8 cellular contexts compared by ENCODE assay signal in the genomic region with DNA sequence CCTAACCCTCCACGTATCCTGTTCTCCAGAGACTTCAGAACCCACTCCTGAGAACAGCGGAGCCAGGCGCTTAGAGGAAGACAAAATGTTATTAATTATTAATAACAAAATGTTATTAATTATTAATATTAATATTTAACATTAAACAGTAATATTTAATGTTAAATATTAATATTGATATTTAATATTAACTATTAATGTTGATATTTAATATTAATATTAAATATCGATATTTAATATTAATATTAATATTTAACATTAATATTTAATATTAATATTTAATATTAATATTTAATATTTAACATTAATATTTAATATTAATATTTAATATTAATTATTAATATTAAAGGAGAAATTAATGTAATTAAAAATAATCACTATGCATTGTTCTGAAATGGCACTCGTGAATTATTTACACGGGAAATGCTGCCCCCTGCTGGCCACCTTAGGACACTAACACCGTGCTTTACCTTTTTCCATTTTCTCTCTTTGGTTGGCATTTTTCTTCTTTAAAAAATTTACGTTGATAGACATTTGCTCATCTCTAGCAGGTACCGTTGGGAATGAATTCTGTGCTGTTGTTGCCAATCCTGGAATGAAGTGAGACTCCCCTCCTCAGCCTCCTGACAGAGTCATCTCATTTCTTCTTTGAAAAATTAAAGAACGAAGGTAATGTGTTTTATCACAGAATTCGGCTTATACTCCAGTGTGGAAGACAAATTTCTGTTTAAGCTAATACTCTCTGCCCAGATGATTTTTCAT. TPM values are rescaled to one million over a fixed set of nuclear protein-coding genes. Genes with fewer than 3 reads are reported as not detected.
DNase-seq lines count a peak whose midpoint lies in the region; ATAC-seq and TF ChIP-seq lines count a peak whose summit lies in the region.

No MANE protein-coding gene starts in this region.

- H3K9me3 ChIP-seq in ovary (no peaks in the 10 kb centered on the region), upper lobe of right lung (no peaks in the 10 kb centered on the region)

- H3K27ac ChIP-seq in ovary (no peak overlapping the region), upper lobe of right lung (no peak overlapping the region)

- no peak for TF ChIP-seq POLR2A in ovary (IDR thresholded peaks at IDR 0.05)

- intact Hi-C loops in ovary (cut with DNase I): loop anchor here in 2 of 4 donors (5.0 to 10.0 kb wide), 2 partner anchors 551 to 554 kb away; no protein-coding TSS in a partner anchor
- intact Hi-C loops in upper lobe of right lung (cut with DNase I): no loop called here

- no peak for TF ChIP-seq EP300 in ovary (IDR thresholded peaks at IDR 0.05)

- peak; percentile 71 for ATAC-seq in upper lobe of right lung
- ATAC-seq in HG03025 (IDR thresholded peaks at IDR 0.05; ENCODE audit: low FRiP score, unreplicated experiment): no peak

- H3K27me3 ChIP-seq in ovary: no peaks in the 10 kb centered on the region
- no peaks in the 10 kb centered on the region for H3K27me3 ChIP-seq in upper lobe of right lung

- H3K4me1 ChIP-seq in ovary (ENCODE audit: insufficient read depth) (no peaks in the 10 kb centered on the region), upper lobe of right lung (no peaks in the 10 kb centered on the region)

- H3K36me3 ChIP-seq in ovary (no peaks in the 10 kb centered on the region), upper lobe of right lung (no peaks in the 10 kb centered on the region)

- H3K4me3 ChIP-seq in fibroblast of pulmonary artery (replicated peaks; ENCODE audit: low read depth, low read length): no peak overlapping the region
- no peak overlapping the region for H3K4me3 ChIP-seq in ovary
- H3K4me3 ChIP-seq in upper lobe of right lung: no peak overlapping the region

- peak; percentile 3 for DNase-seq in NOMO-1 treated with DMSO at 0.1 percent for 48 hours (lab: John Stamatoyannopoulos, UW; ENCODE audit: unreplicated experiment)
- no peak for DNase-seq in NOMO-1 treated with dmso at 0.1 percent for 144 hours (lab: John Stamatoyannopoulos, UW; ENCODE audit: unreplicated experiment)
- peak; percentile 52 for DNase-seq in NCI-H510A treated with DMSO at 0.1 percent for 48 hours (lab: John Stamatoyannopoulos, UW)
- DNase-seq in activated CD8-positive, alpha-beta memory T cell treated with anti-CD3 and anti-CD28 coated beads, Interleukin-2, amount 50 U/mL, for 48 hours: peak; percentile 84
- peak; percentile 48 for DNase-seq in fibroblast of pulmonary artery (ENCODE audit: low read depth)
- DNase-seq in ovary: peak; percentile 35 to 67 (median 62)
- DNase-seq in upper lobe of right lung: peak; percentile 76

- peak; percentile 68 for TF ChIP-seq CTCF in fibroblast of pulmonary artery (IDR thresholded peaks at IDR 0.05; ENCODE audit: low read length, missing control alignments)
- peak; percentile 28 to 49 (median 33) for TF ChIP-seq CTCF in ovary (IDR thresholded peaks at IDR 0.05)
- peak; percentile 81 for TF ChIP-seq CTCF in upper lobe of right lung (IDR thresholded peaks at IDR 0.05)

- 43 to 49% (median 45%) methylated on average over 11 of the region's 11 CpGs for WGBS in ovary, 3 donors

RNA-seq across cellular contexts. Expression of a gene that starts 7.5 kb away (rescaled TPM):
- total RNA-seq in ovary (not detected), upper lobe of right lung (105 TPM)
- not detected for polyA plus RNA-seq in ovary

Comparison
In these comparisons a context has a peak if more than half of its experiments do, and no peak if none do; other contexts are left out.
1. RNA of a gene that starts 7.5 kb away (total RNA-seq): 105 TPM in upper lobe of right lung (single experiment); not detected in ovary; every median in the first group is over 100 times any median in the second.
2. Peak in every context shown above with its lines, with median percentiles within 50 percentile points of each other: CTCF ChIP-seq.